ENCODE assay signal across 7 cellular contexts in genomic region chr13:60397693-60398437, GRCh38. TPM values are rescaled to one million over a fixed set of nuclear protein-coding genes. Genes with fewer than 3 reads are reported as not detected.
A peak's percentile ranks its signal among the peaks of the same experiment; 100 is the strongest.
DNase-seq lines count a peak whose midpoint lies in the region; ATAC-seq, FAIRE-seq and TF ChIP-seq lines count a peak whose summit lies in the region.

No MANE protein-coding gene starts in this region.

- H3K36me3 Mint-ChIP-seq in T-helper 17 cell (ENCODE audit: low read depth): no peaks in the 10 kb centered on the region

- DNase-seq in GM10266 (ENCODE audit: extremely low spot score) (peak; percentile 53), T-helper 17 cell (peak in 1 of 3 donors; percentile 19), bronchial epithelial cell (ENCODE audit: low read depth) (peak; percentile 33), iris pigment epithelial cell (ENCODE audit: low read depth) (peak; percentile 81), smooth muscle cell of the brain vasculature (ENCODE audit: low read depth, low spot score) (peak; percentile 39)

- no peaks in the 10 kb centered on the region for H3K36me3 ChIP-seq in KOPT-K1 (ENCODE audit: insufficient read depth, low read length)
- H3K36me3 ChIP-seq in bronchial epithelial cell (ENCODE audit: control insufficient read depth, insufficient read depth, low read length): no peaks in the 10 kb centered on the region

- peak overlapping the region; percentile 70 for H3K4me3 ChIP-seq in bronchial epithelial cell (ENCODE audit: low read depth, low read length)

- FAIRE-seq in bronchial epithelial cell (lab: Jason Lieb, UNC): no peak

- H3K4me1 Mint-ChIP-seq in T-helper 17 cell: peaks cover 15% of the 10 kb centered on the region

- H3K27me3 ChIP-seq in bronchial epithelial cell (ENCODE audit: control insufficient read depth, insufficient read depth, low read length): no peaks in the 10 kb centered on the region

- no peak for TF ChIP-seq CTCF in GM10266 (IDR thresholded peaks at IDR 0.05; ENCODE audit: control insufficient read depth, insufficient read depth, low read depth, missing control alignments)
- no peak for TF ChIP-seq CTCF in bronchial epithelial cell (IDR thresholded peaks at IDR 0.05; ENCODE audit: insufficient read depth, low read length, severe bottlenecking)

- H3K27me3 Mint-ChIP-seq in T-helper 17 cell: no peaks in the 10 kb centered on the region

- H3K27ac ChIP-seq in KOPT-K1 (ENCODE audit: low read depth, low read length, poor library complexity, severe bottlenecking): peak overlapping the region; percentile 81

- peak; percentile 35 for ATAC-seq in GM21825 (IDR thresholded peaks at IDR 0.05; ENCODE audit: unreplicated experiment)
- no peak for ATAC-seq in T-helper 17 cell

- peak overlapping the region; percentile 95 for H3K27ac Mint-ChIP-seq in T-helper 17 cell

- H3K9me3 ChIP-seq in KOPT-K1 (ENCODE audit: insufficient read depth, low read length, poor library complexity, severe bottlenecking) (no peaks in the 10 kb centered on the region), T-helper 17 cell (ENCODE audit: control insufficient read depth, low read length, poor library complexity, severe bottlenecking) (no peaks in the 10 kb centered on the region)

- H3K4me3 Mint-ChIP-seq in T-helper 17 cell: peak overlapping the region; percentile 94

RNA-seq across cellular contexts. Expression of gene TDRD3, which starts 0.8 kb away (rescaled TPM):
- 10 to 100 TPM; 25.4 to 27.4 TPM for total RNA-seq in T-helper 17 cell
- 12.4 and 12.7 TPM in 2 replicates for total RNA-seq in bronchial epithelial cell
